ENCODE assay signal across 22 cellular contexts in the genomic region with DNA sequence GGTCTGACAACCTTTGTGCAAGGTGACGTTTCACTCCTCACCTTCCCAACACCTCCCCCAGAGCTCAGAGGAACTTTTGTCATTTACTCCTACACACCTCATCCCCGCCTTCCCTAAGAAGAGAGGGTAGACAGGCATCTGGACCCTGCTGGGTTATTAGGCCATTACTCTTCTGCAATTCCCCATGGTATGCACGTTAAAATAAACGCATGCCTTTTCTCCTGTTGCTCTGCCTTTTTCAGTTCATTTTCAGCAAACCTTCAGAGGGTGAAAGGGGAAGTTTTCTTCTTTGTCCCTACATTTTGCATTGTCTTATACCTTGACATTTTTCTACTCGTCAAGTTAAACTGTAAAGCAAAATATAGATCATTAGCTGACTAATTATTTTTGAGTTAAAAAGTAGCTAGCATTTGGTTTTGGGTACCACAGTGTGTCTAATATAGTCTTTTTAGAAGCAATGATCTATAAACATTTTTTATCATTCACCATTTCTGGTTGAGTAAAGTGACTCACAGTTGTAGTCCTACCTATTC. TPM values are rescaled to one million over a fixed set of nuclear protein-coding genes. Genes with fewer than 3 reads are reported as not detected.
DNase-seq lines count a peak whose midpoint lies in the region; ATAC-seq and TF ChIP-seq lines count a peak whose summit lies in the region.
"Had no signal": no experiment of that assay in that cellular context is flagged by ENCODE, and none has a peak within 500 bp of the region (broad histone marks: within the 10 kb centered on the region; RNA-seq: fewer than 3 reads in every experiment).

No MANE protein-coding gene starts in this region.

- no peaks in the 10 kb centered on the region for H3K36me3 ChIP-seq in BLaER1
- H3K36me3 ChIP-seq: HAP-1, neutrophil, SJCRH30 had no signal

- DNase-seq in cerebellar cortex (ENCODE audit: low spot score) (peak; percentile 80), HuH-7.5 (ENCODE audit: low spot score) (no peak), omental fat pad (ENCODE audit: low spot score) (no peak)
- no peak for DNase-seq in activated CD4-positive, CD25-positive, alpha-beta regulatory T cell treated with anti-CD3 and anti-CD28 coated beads, Interleukin-2, amount 50 U/mL, for 72 hours
- DNase-seq: Karpas-422; NCI-H1092 treated with DMSO at 0.1 percent for 48 hours; NCI-H526 treated with DMSO at 0.1 percent for 48 hours; SJCRH30; stimulated activated naive CD8-positive, alpha-beta T cell treated with anti-CD3 and anti-CD28 coated beads, Interleukin-15, amount 100 ng/mL, for 72 hours had no signal

- H3K4me2 ChIP-seq in BLaER1 = peak overlapping the region; percentile 69

- no peaks in the 10 kb centered on the region for H3K27me3 ChIP-seq in BLaER1
- H3K27me3 ChIP-seq: SJCRH30 had no signal

- peak overlapping the region; percentile 51; the same call in 1 of the 2 replicates for H3K9ac ChIP-seq in BLaER1

- H4K20me1 ChIP-seq in BLaER1 = no peaks in the 10 kb centered on the region

- peaks cover 15% of the 10 kb centered on the region for H3K9me3 ChIP-seq in BLaER1
- H3K9me3 ChIP-seq: HAP-1, SJCRH30 had no signal

- H3K4me3 ChIP-seq in BLaER1 = 0 out of 2 replicates have a peak overlapping the region, but pooled peaks have one; percentile 8
- H3K4me3 ChIP-seq: HAP-1, SJCRH30 had no signal

- peaks cover 61% of the 10 kb centered on the region for H3K4me1 ChIP-seq in BLaER1

- ATAC-seq in GM19467 (IDR thresholded peaks at IDR 0.05; ENCODE audit: unreplicated experiment) (peak; percentile 44), HG02981 (IDR thresholded peaks at IDR 0.05; ENCODE audit: unreplicated experiment) (peak; percentile 50), HG03521 (IDR thresholded peaks at IDR 0.05; ENCODE audit: unreplicated experiment) (no peak), omental fat pad (ENCODE audit: low FRiP score) (no peak)
- ATAC-seq: activated T-helper 17 cell treated with anti-CD3 and anti-CD28 coated beads, Interleukin-2, amount 50 U/mL, for 72 hours; stimulated activated naive CD8-positive, alpha-beta T cell treated with anti-CD3 and anti-CD28 coated beads, Interleukin-15, amount 100 ng/mL, for 72 hours had no signal

- no peak for TF ChIP-seq CTCF in omental fat pad (IDR thresholded peaks at IDR 0.05)

- peak overlapping the region; percentile 66 for H3K27ac ChIP-seq in BLaER1
- H3K27ac ChIP-seq: neutrophil, SJCRH30 had no signal

RNA-seq across cellular contexts. Expression of a gene that starts 10.5 kb away (rescaled TPM):
- total RNA-seq in omental fat pad = 10 to 100 TPM; 10.9 to 26.3 (median 22.1) TPM

RNA-seq across cellular contexts. Expression of a gene that starts 26.1 kb away (rescaled TPM):
- not detected for total RNA-seq in omental fat pad
- total RNA-seq: A172; activated CD8-positive, alpha-beta memory T cell treated with anti-CD3 and anti-CD28 coated beads for 36 hours; activated T-helper 17 cell treated with anti-CD3 and anti-CD28 coated beads, Interleukin-2, amount 50 U/mL, for 72 hours; cardiac septum; mononuclear cell; OCI-LY7; SJCRH30; ureter had no signal

Comparison
In these comparisons a context has a peak if more than half of its experiments do, and no peak if none do; other contexts are left out.
1. ATAC-seq: peak in GM19467 (single experiment) and HG02981 (single experiment); none in HG03521 (single experiment) and omental fat pad (single experiment).